8 cellular contexts compared by ENCODE assay signal in the genomic region with DNA sequence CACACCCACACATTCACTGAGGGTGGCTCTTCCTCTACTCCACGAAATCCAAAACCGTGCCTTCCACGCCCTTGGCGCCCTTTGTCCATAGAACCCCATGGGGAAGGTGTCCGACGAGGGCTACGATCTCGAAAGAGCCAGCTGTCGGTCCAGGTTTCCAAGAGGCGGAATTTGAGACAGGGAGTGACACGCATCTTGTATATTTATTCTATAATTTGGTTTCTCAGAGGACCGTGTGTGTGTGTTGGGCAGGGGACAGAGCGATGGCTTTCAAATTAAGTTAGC. TPM values are rescaled to one million over a fixed set of nuclear protein-coding genes. Genes with fewer than 3 reads are reported as not detected.
DNase-seq lines count a peak whose midpoint lies in the region; ATAC-seq, FAIRE-seq and TF ChIP-seq lines count a peak whose summit lies in the region.

No MANE protein-coding gene starts in this region.

- H3K4me1 ChIP-seq in astrocyte (ENCODE audit: insufficient read depth, low read length) (peaks cover 8% of the 10 kb centered on the region), liver (ENCODE audit: control insufficient read depth in 4 of 4, insufficient read depth in 4 of 4, low read length in 3 of 4) (peaks cover 0 to 19% (median 15%) of the 10 kb centered on the region in 4 donors), thoracic aorta (ENCODE audit: control insufficient read depth in 1 of 2, low read depth in 2 of 2) (peaks cover 20 to 26% of the 10 kb centered on the region in 2 donors)

- FAIRE-seq in astrocyte (lab: Jason Lieb, UNC), result no peak

- peak overlapping the region; percentile 99 for H3K4me3 Mint-ChIP-seq in T-helper 1 cell treated with Interleukin-12 subunit alpha and Interleukin-12 subunit beta and Interleukin-4 antibody, amounts not matched to agents 30 μg/mL and 1 μg/mL, for 36 hours
- peak overlapping the region; percentile 100 for H3K4me3 Mint-ChIP-seq in astrocyte (ENCODE audit: unreplicated experiment)

- peaks cover 37% of the 10 kb centered on the region for H3K4me1 Mint-ChIP-seq in T-helper 1 cell treated with Interleukin-12 subunit alpha and Interleukin-12 subunit beta and Interleukin-4 antibody, amounts not matched to agents 30 μg/mL and 1 μg/mL, for 36 hours (ENCODE audit: low read depth)
- peaks cover 12% of the 10 kb centered on the region for H3K4me1 Mint-ChIP-seq in astrocyte (ENCODE audit: low read depth, unreplicated experiment)

- no peak for TF ChIP-seq CTCF in astrocyte (IDR thresholded peaks at IDR 0.05; ENCODE audit: insufficient read depth, low read depth, low read length)
- no peak for TF ChIP-seq CTCF in liver (IDR thresholded peaks at IDR 0.05; ENCODE audit: low read depth, low read length, missing input control)
- no peak for TF ChIP-seq CTCF in thoracic aorta (IDR thresholded peaks at IDR 0.05)
- no peak for TF ChIP-seq CTCF in omental fat pad (IDR thresholded peaks at IDR 0.05)

- H3K27me3 ChIP-seq in astrocyte (ENCODE audit: insufficient read depth, low read length), result no peaks in the 10 kb centered on the region
- H3K27me3 ChIP-seq in liver (ENCODE audit: control insufficient read depth in 4 of 4, insufficient read depth in 4 of 4, low read length in 3 of 4), result no peaks in the 10 kb centered on the region
- H3K27me3 ChIP-seq in thoracic aorta (replicated peaks; ENCODE audit: insufficient read depth), result no peaks in the 10 kb centered on the region

- peak overlapping the region; percentile 97 for H3K4me3 ChIP-seq in astrocyte (ENCODE audit: insufficient read depth, low read depth, low read length)
- H3K4me3 ChIP-seq in liver (ENCODE audit: low read depth in 1 of 3, low read length in 3 of 3), result peak overlapping the region; percentile 85 to 96 (median 93)
- H3K4me3 ChIP-seq in thoracic aorta, result peak overlapping the region; percentile 92

- H3K79me2 ChIP-seq in astrocyte (ENCODE audit: insufficient read depth, low read length), result peaks cover 51% of the 10 kb centered on the region

- peak overlapping the region; percentile 94 for H2AFZ ChIP-seq in astrocyte (ENCODE audit: low read depth, low read length)

- peaks cover 6% of the 10 kb centered on the region for H3K9me3 Mint-ChIP-seq in T-helper 1 cell treated with Interleukin-12 subunit alpha and Interleukin-12 subunit beta and Interleukin-4 antibody, amounts not matched to agents 30 μg/mL and 1 μg/mL, for 36 hours
- H3K9me3 Mint-ChIP-seq in astrocyte (ENCODE audit: unreplicated experiment), result peaks cover 6% of the 10 kb centered on the region

- peak overlapping the region; percentile 96 for H3K27ac ChIP-seq in astrocyte (ENCODE audit: low read depth, low read length)
- peak overlapping the region; percentile 90 to 97 for H3K27ac ChIP-seq in liver (ENCODE audit: low read depth in 1 of 2, low read length in 2 of 2)
- H3K27ac ChIP-seq in thoracic aorta, result peak overlapping the region; percentile 80 to 93

- ATAC-seq in thoracic aorta (ENCODE audit: insufficient number of reproducible peaks, low FRiP score, low read depth), result peak; percentile 6
- no peak for ATAC-seq in HG03025 (IDR thresholded peaks at IDR 0.05; ENCODE audit: low FRiP score, unreplicated experiment)
- no peak for ATAC-seq in omental fat pad (ENCODE audit: low FRiP score)

- no peaks in the 10 kb centered on the region for H3K36me3 ChIP-seq in astrocyte (ENCODE audit: insufficient read depth, low read length)
- H3K36me3 ChIP-seq in liver (ENCODE audit: control insufficient read depth in 4 of 4, insufficient read depth in 3 of 4, low read depth in 1 of 4, low read length in 3 of 4), result peaks cover 0 to 2% (median 0%) of the 10 kb centered on the region in 4 donors
- H3K36me3 ChIP-seq in thoracic aorta, result peaks cover 6% of the 10 kb centered on the region

- H3K9ac ChIP-seq in astrocyte (ENCODE audit: low read length), result peak overlapping the region; percentile 96
- peak overlapping the region; percentile 64 to 83 for H3K9ac ChIP-seq in liver (ENCODE audit: low read depth in 1 of 2, low read length in 2 of 2)

- H3K4me2 ChIP-seq in astrocyte (ENCODE audit: low read length), result peak overlapping the region; percentile 88

- peaks cover 27% of the 10 kb centered on the region for H3K36me3 Mint-ChIP-seq in T-helper 1 cell treated with Interleukin-12 subunit alpha and Interleukin-12 subunit beta and Interleukin-4 antibody, amounts not matched to agents 30 μg/mL and 1 μg/mL, for 36 hours (ENCODE audit: low read depth)
- H3K36me3 Mint-ChIP-seq in astrocyte (ENCODE audit: low read depth, unreplicated experiment), result peaks cover 10% of the 10 kb centered on the region

- peaks cover 6% of the 10 kb centered on the region for H3K27me3 Mint-ChIP-seq in T-helper 1 cell treated with Interleukin-12 subunit alpha and Interleukin-12 subunit beta and Interleukin-4 antibody, amounts not matched to agents 30 μg/mL and 1 μg/mL, for 36 hours (ENCODE audit: low read depth)
- no peaks in the 10 kb centered on the region for H3K27me3 Mint-ChIP-seq in astrocyte (ENCODE audit: low read depth, unreplicated experiment)

- H4K20me1 ChIP-seq in astrocyte (ENCODE audit: insufficient read depth, low read length), result peaks cover 28% of the 10 kb centered on the region

- H3K9me3 ChIP-seq in astrocyte (ENCODE audit: insufficient read depth, low read depth, low read length) (peaks cover 2% of the 10 kb centered on the region), liver (ENCODE audit: control insufficient read depth in 4 of 4, low read length in 3 of 4) (no peaks in the 10 kb centered on the region), thoracic aorta (no peaks in the 10 kb centered on the region)

- DNase-seq in T-helper 1 cell (no peak), astrocyte (ENCODE audit: low read depth) (no peak), thoracic aorta (ENCODE audit: low spot score) (no peak), omental fat pad (ENCODE audit: low spot score) (no peak)
- DNase-seq in activated CD4-positive, CD25-positive, alpha-beta regulatory T cell treated with anti-CD3 and anti-CD28 coated beads, Interleukin-2, amount 50 U/mL, for 72 hours, result no peak

- H3K27ac Mint-ChIP-seq in T-helper 1 cell treated with Interleukin-12 subunit alpha and Interleukin-12 subunit beta and Interleukin-4 antibody, amounts not matched to agents 30 μg/mL and 1 μg/mL, for 36 hours, result peak overlapping the region; percentile 97
- H3K27ac Mint-ChIP-seq in astrocyte (ENCODE audit: unreplicated experiment), result peak overlapping the region; percentile 96

- no peak for TF ChIP-seq RAD21 in liver (IDR thresholded peaks at IDR 0.05)

- WGBS in liver, result under 1% methylated on average over 13 of the region's 13 CpGs

TF ChIP-seq in liver, 16 proteins besides CTCF, POLR2A, EP300 and RAD21 (continues in another document):
- no peak for TF ChIP-seq GABPA (IDR thresholded peaks at IDR 0.05 in 1 of 2, conservative IDR thresholded peaks at IDR 0.05 in 1 of 2)
- TF ChIP-seq FOXA1 (IDR thresholded peaks at IDR 0.05), result no peak
- TF ChIP-seq, protein P1, sequence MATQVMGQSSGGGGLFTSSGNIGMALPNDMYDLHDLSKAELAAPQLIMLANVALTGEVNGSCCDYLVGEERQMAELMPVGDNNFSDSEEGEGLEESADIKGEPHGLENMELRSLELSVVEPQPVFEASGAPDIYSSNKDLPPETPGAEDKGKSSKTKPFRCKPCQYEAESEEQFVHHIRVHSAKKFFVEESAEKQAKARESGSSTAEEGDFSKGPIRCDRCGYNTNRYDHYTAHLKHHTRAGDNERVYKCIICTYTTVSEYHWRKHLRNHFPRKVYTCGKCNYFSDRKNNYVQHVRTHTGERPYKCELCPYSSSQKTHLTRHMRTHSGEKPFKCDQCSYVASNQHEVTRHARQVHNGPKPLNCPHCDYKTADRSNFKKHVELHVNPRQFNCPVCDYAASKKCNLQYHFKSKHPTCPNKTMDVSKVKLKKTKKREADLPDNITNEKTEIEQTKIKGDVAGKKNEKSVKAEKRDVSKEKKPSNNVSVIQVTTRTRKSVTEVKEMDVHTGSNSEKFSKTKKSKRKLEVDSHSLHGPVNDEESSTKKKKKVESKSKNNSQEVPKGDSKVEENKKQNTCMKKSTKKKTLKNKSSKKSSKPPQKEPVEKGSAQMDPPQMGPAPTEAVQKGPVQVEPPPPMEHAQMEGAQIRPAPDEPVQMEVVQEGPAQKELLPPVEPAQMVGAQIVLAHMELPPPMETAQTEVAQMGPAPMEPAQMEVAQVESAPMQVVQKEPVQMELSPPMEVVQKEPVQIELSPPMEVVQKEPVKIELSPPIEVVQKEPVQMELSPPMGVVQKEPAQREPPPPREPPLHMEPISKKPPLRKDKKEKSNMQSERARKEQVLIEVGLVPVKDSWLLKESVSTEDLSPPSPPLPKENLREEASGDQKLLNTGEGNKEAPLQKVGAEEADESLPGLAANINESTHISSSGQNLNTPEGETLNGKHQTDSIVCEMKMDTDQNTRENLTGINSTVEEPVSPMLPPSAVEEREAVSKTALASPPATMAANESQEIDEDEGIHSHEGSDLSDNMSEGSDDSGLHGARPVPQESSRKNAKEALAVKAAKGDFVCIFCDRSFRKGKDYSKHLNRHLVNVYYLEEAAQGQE (IDR thresholded peaks at IDR 0.05), result no peak
- TF ChIP-seq TAF1 (conservative IDR thresholded peaks at IDR 0.05), result no peak
- TF ChIP-seq SP1 (IDR thresholded peaks at IDR 0.05), result no peak
- TF ChIP-seq YY1 (IDR thresholded peaks at IDR 0.05), result no peak
- no peak for TF ChIP-seq JUND (IDR thresholded peaks at IDR 0.05)
- TF ChIP-seq, protein P2, sequence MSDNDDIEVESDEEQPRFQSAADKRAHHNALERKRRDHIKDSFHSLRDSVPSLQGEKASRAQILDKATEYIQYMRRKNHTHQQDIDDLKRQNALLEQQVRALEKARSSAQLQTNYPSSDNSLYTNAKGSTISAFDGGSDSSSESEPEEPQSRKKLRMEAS (IDR thresholded peaks at IDR 0.05), result no peak
- TF ChIP-seq FOXA2 (IDR thresholded peaks at IDR 0.05), result no peak
- TF ChIP-seq, protein P3, sequence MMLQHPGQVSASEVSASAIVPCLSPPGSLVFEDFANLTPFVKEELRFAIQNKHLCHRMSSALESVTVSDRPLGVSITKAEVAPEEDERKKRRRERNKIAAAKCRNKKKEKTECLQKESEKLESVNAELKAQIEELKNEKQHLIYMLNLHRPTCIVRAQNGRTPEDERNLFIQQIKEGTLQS (IDR thresholded peaks at IDR 0.05), result no peak

RNA-seq across cellular contexts. Expression of a gene that starts 0.7 kb away (rescaled TPM):
- 7.5 and 7.9 TPM in 2 replicates for total RNA-seq in astrocyte
- 1 to 10 TPM; 6.3 to 9.1 TPM for total RNA-seq in liver
- 1 to 10 TPM; 4.3 to 6.1 TPM for polyA plus RNA-seq in liver
- total RNA-seq in thoracic aorta, result 10 to 100 TPM; 10.8 to 16.7 TPM
- total RNA-seq in omental fat pad, result 10 to 100 TPM; 11.5 to 15.4 (median 12.5) TPM

RNA-seq across cellular contexts. Expression of a gene that starts 43.5 kb away (rescaled TPM):
- 9.0 and 9.2 TPM in 2 replicates for total RNA-seq in astrocyte
- 1 to 10 TPM; 6.3 to 6.8 TPM for total RNA-seq in liver
- polyA plus RNA-seq in liver, result 1 to 10 TPM; 2.0 to 3.4 TPM
- total RNA-seq in thoracic aorta, result 1 to 10 TPM; 5.3 to 9.8 TPM
- 1 to 10 TPM; 4.1 to 9.5 (median 7.2) TPM for total RNA-seq in omental fat pad

RNA-seq across cellular contexts. Expression of a gene that starts 43.6 kb away (rescaled TPM):
- 21.7 and 24.4 TPM in 2 replicates for total RNA-seq in astrocyte
- 10 to 100 TPM; 23.0 to 23.8 TPM for total RNA-seq in liver
- 10 to 100 TPM; 33.4 to 40.2 TPM for polyA plus RNA-seq in liver
- total RNA-seq in thoracic aorta, result 1 to 10 TPM; 4.2 to 8.6 TPM
- total RNA-seq in omental fat pad, result 10 to 100 TPM; 10.2 to 21.7 (median 20.0) TPM
